8 cellular contexts compared by ENCODE assay signal in the genomic region with DNA sequence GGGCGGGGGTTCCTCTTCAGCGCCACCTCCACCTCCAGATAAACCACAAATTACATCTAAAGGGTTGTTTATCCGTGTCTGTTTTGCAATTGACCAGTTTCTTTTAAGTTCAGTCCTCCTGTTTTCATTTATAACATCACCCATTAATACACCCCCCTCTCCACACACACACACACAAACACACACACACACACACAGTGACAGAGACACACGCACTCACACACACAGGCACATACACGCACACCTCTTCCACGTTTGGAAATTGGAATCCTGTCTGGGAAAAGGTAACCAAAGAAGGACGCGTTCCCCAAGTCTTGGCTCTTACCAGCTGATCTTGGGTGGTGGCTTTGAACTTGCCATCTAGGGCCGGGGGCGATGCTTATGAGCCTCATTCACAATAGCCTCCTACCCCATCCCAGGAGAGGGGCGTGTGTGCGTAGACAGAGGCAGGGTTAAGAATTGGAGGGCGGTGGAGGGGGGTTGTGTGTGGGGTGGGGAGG. TPM values are rescaled to one million over a fixed set of nuclear protein-coding genes. Genes with fewer than 3 reads are reported as not detected.
DNase-seq lines count a peak whose midpoint lies in the region; ATAC-seq and TF ChIP-seq lines count a peak whose summit lies in the region.

No MANE protein-coding gene starts in this region.

- no peak for TF ChIP-seq CTCF in heart right ventricle (IDR thresholded peaks at IDR 0.05)
- no peak for TF ChIP-seq CTCF in mesothelial cell of epicardium (IDR thresholded peaks at IDR 0.05; ENCODE audit: unreplicated experiment)
- TF ChIP-seq CTCF in uterus (IDR thresholded peaks at IDR 0.05) = no peak
- no peak for TF ChIP-seq CTCF in MM.1S (IDR thresholded peaks at IDR 0.05; ENCODE audit: low read length)

- H3K4me2 ChIP-seq in MM.1S (ENCODE audit: low read depth, low read length) = no peak overlapping the region

- peak overlapping the region; percentile 43 for H3K4me3 Mint-ChIP-seq in mesothelial cell of epicardium

- DNase-seq in heart right ventricle = no peak
- no peak for DNase-seq in Right ventricle myocardium superior
- DNase-seq in caudate nucleus (lab: John Stamatoyannopoulos, UW) = peak in 15 of 61 donors; percentile 12 to 66 (median 46)
- no peak for DNase-seq in mesothelial cell of epicardium (ENCODE audit: low spot score in 2 of 2, unreplicated experiment in 2 of 2)
- DNase-seq in uterus = no peak
- no peak for DNase-seq in MM.1S
- DNase-seq in effector CD8-positive, alpha-beta T cell (lab: John Stamatoyannopoulos, UW) = no peak

- H3K27me3 ChIP-seq in heart right ventricle = peaks cover 7 to 99% (median 87%) of the 10 kb centered on the region in 7 donors
- peaks cover 0 to 26% of the 10 kb centered on the region in 2 donors for H3K27me3 ChIP-seq in uterus
- H3K27me3 ChIP-seq in MM.1S (replicated peaks; ENCODE audit: insufficient read depth, low read length) = peaks cover 57% of the 10 kb centered on the region

- H2AFZ ChIP-seq in MM.1S (ENCODE audit: low read length) = no peak overlapping the region

- H3K4me1 Mint-ChIP-seq in mesothelial cell of epicardium = peaks cover 17% of the 10 kb centered on the region

- TF ChIP-seq POLR2A in uterus (IDR thresholded peaks at IDR 0.05) = no peak

- H3K9ac ChIP-seq in MM.1S (ENCODE audit: low read length) = no peak overlapping the region

- H3K9me3 Mint-ChIP-seq in mesothelial cell of epicardium = no peaks in the 10 kb centered on the region

- intact Hi-C loops in heart right ventricle (cut with DNase I) = loop anchor here in 4 of 10 donors (10.0 kb wide), 2 partner anchors 431 to 531 kb away; no protein-coding TSS in a partner anchor
- intact Hi-C loops in Right ventricle myocardium superior (cut with DNase I) = no loop called here
- intact Hi-C loops in uterus (cut with DNase I; ENCODE audit: low total_unique reads) = no loop called here

- H3K27ac ChIP-seq in heart right ventricle (no peak overlapping the region), caudate nucleus (ENCODE audit: low read depth, low read length) (peak overlapping the region; percentile 70), urinary bladder (ENCODE audit: low read depth) (no peak overlapping the region), uterus (no peak overlapping the region), MM.1S (ENCODE audit: low read length) (no peak overlapping the region)

- no peak overlapping the region for H3K27ac Mint-ChIP-seq in mesothelial cell of epicardium

- no peaks in the 10 kb centered on the region for H3F3A ChIP-seq in MM.1S (ENCODE audit: insufficient read depth, low read length)

- H3K36me3 Mint-ChIP-seq in mesothelial cell of epicardium = no peaks in the 10 kb centered on the region

- no peaks in the 10 kb centered on the region for H3K79me2 ChIP-seq in MM.1S (ENCODE audit: low read length)

- H3K36me3 ChIP-seq in heart right ventricle (no peaks in the 10 kb centered on the region), urinary bladder (ENCODE audit: insufficient read depth) (no peaks in the 10 kb centered on the region), uterus (no peaks in the 10 kb centered on the region), MM.1S (replicated peaks; ENCODE audit: insufficient read depth, low read length) (no peaks in the 10 kb centered on the region)

- ATAC-seq in heart right ventricle (no peak), Right ventricle myocardium superior (ENCODE audit: poor library complexity) (no peak)

- H4K20me1 ChIP-seq in MM.1S (ENCODE audit: insufficient read depth, low read length) = no peaks in the 10 kb centered on the region

- H3K4me1 ChIP-seq in heart right ventricle = peaks cover 5 to 35% (median 23%) of the 10 kb centered on the region in 9 donors
- H3K4me1 ChIP-seq in urinary bladder (ENCODE audit: insufficient read depth) = no peaks in the 10 kb centered on the region
- peaks cover 0 to 23% of the 10 kb centered on the region in 2 donors for H3K4me1 ChIP-seq in uterus
- H3K4me1 ChIP-seq in MM.1S (ENCODE audit: low read length) = no peaks in the 10 kb centered on the region

- 1 to 2% methylated on average over 13 of the region's 13 CpGs for WGBS in heart right ventricle, 2 donors
- WGBS in urinary bladder = 2% methylated on average over 13 of the region's 13 CpGs

- H3K27me3 Mint-ChIP-seq in mesothelial cell of epicardium (ENCODE audit: low read depth) = peaks cover 97% of the 10 kb centered on the region

- no peaks in the 10 kb centered on the region for H3K9me2 ChIP-seq in MM.1S (replicated peaks; ENCODE audit: insufficient read depth, low read length)

- no peaks in the 10 kb centered on the region for H3K9me3 ChIP-seq in heart right ventricle
- H3K9me3 ChIP-seq in uterus = no peaks in the 10 kb centered on the region
- H3K9me3 ChIP-seq in MM.1S (replicated peaks; ENCODE audit: insufficient read depth, low read length) = no peaks in the 10 kb centered on the region

- H3K4me3 ChIP-seq in heart right ventricle (peak overlapping the region in 9 of 10 donors; percentile 17 to 51 (median 44)), urinary bladder (ENCODE audit: low read depth, low read length) (peak overlapping the region; percentile 44), uterus (no peak overlapping the region), MM.1S (ENCODE audit: low read length) (no peak overlapping the region)

RNA-seq across cellular contexts. Expression of a gene that starts 0.4 kb away (rescaled TPM):
- under 1 TPM in 9 of 10 donors, not detected in 1; 0.05 to 0.97 (median 0.15) TPM for total RNA-seq in heart right ventricle
- polyA plus RNA-seq in heart right ventricle = under 1 TPM; 0.04 to 0.07 TPM
- total RNA-seq in Right ventricle myocardium superior = 0.40 TPM
- 1.1 to 1.9 TPM (median 1.2 TPM) in 3 replicates for total RNA-seq in mesothelial cell of epicardium
- total RNA-seq in urinary bladder = 0.42 TPM
- polyA plus RNA-seq in urinary bladder = 0.32 TPM
- 1 to 10 TPM in 1 of 4 donors, not detected in 3; 8.6 TPM for total RNA-seq in uterus

RNA-seq across cellular contexts. Expression of a gene that starts 11.2 kb away (rescaled TPM):
- total RNA-seq in heart right ventricle (under 1 TPM in 1 of 10 donors, not detected in 9; 0.11 TPM), Right ventricle myocardium superior (not detected), mesothelial cell of epicardium (not detected in 3 replicates), urinary bladder (not detected), uterus (not detected)
- polyA plus RNA-seq in heart right ventricle (under 1 TPM in 1 of 2 donors, not detected in 1; 0.01 TPM), urinary bladder (not detected)

Comparison
In these comparisons a context has a peak if more than half of its experiments do, and no peak if none do; other contexts are left out.
1. H3K4me3 ChIP-seq: peak in heart right ventricle (9 of 10) and urinary bladder (single experiment); none in uterus (0 of 2) and MM.1S (single experiment).